In genomic region chr17:77649717-77650211, GRCh38 we compare ENCODE assay signal across 10 cellular contexts.
A peak's percentile ranks its signal among the peaks of the same experiment; 100 is the strongest.
DNase-seq lines count a peak whose midpoint lies in the region; ATAC-seq and TF ChIP-seq lines count a peak whose summit lies in the region.
"Had no signal": no experiment of that assay in that cellular context is flagged by ENCODE, and none has a peak within 500 bp of the region (broad histone marks: within the 10 kb centered on the region; RNA-seq: fewer than 3 reads in every experiment).

No MANE protein-coding gene starts in this region.

- ATAC-seq in HG03175 (IDR thresholded peaks at IDR 0.05; ENCODE audit: unreplicated experiment) (no peak), HG02610 (IDR thresholded peaks at IDR 0.05; ENCODE audit: unreplicated experiment) (no peak), GM19452 (IDR thresholded peaks at IDR 0.05; ENCODE audit: unreplicated experiment) (no peak)

- no peaks in the 10 kb centered on the region for H3K27me3 Mint-ChIP-seq in T-helper 2 cell treated with Interferon-gamma antibody and Interleukin-4, amounts not matched to agents 5 μg/mL and 100 μg/mL, for 36 hours (ENCODE audit: low read depth)

- peaks cover 10% of the 10 kb centered on the region for H3K36me3 Mint-ChIP-seq in T-helper 2 cell treated with Interferon-gamma antibody and Interleukin-4, amounts not matched to agents 5 μg/mL and 100 μg/mL, for 36 hours (ENCODE audit: low read depth)

- H3K4me1 Mint-ChIP-seq in T-helper 2 cell treated with Interferon-gamma antibody and Interleukin-4, amounts not matched to agents 5 μg/mL and 100 μg/mL, for 36 hours (ENCODE audit: low read depth), result peaks cover 38% of the 10 kb centered on the region

- DNase-seq in AG10803 (ENCODE audit: low read depth), result peak; percentile 40
- DNase-seq in HCEC 1CT, result peak; percentile 51
- no peak for DNase-seq in T-helper 2 cell treated with Interferon-gamma antibody and Interleukin-4, amounts not matched to agents 5 μg/mL and 100 μg/mL, for 36 hours (ENCODE audit: low spot score)
- DNase-seq in foreskin melanocyte, result peak; percentile 9
- no peak for DNase-seq in central memory CD4-positive, alpha-beta T cell
- DNase-seq: COR-L47 had no signal

- no peak overlapping the region for H3K4me3 Mint-ChIP-seq in T-helper 2 cell treated with Interferon-gamma antibody and Interleukin-4, amounts not matched to agents 5 μg/mL and 100 μg/mL, for 36 hours

- H3K4me3 ChIP-seq in AG10803 (ENCODE audit: low read length), result no peak overlapping the region
- H3K4me3 ChIP-seq: suprapubic skin had no signal

- peaks cover 9% of the 10 kb centered on the region for H3K9me3 Mint-ChIP-seq in T-helper 2 cell treated with Interferon-gamma antibody and Interleukin-4, amounts not matched to agents 5 μg/mL and 100 μg/mL, for 36 hours

- H3K27ac Mint-ChIP-seq in T-helper 2 cell treated with Interferon-gamma antibody and Interleukin-4, amounts not matched to agents 5 μg/mL and 100 μg/mL, for 36 hours, result peak overlapping the region; percentile 50

- TF ChIP-seq CTCF in AG10803 (conservative IDR thresholded peaks at IDR 0.05; ENCODE audit: low read length), result no peak

Comparison
In these comparisons a context has a peak if more than half of its experiments do, and no peak if none do; other contexts are left out.
1. DNase-seq: peak in AG10803 (single experiment), HCEC 1CT (single experiment) and foreskin melanocyte (single experiment); none in T-helper 2 cell treated with Interferon-gamma antibody and Interleukin-4, amounts not matched to agents 5 μg/mL and 100 μg/mL, for 36 hours (single experiment) and central memory CD4-positive, alpha-beta T cell (single experiment).